Comparison of ENCODE assay signal across 8 cellular contexts in the genomic region with DNA sequence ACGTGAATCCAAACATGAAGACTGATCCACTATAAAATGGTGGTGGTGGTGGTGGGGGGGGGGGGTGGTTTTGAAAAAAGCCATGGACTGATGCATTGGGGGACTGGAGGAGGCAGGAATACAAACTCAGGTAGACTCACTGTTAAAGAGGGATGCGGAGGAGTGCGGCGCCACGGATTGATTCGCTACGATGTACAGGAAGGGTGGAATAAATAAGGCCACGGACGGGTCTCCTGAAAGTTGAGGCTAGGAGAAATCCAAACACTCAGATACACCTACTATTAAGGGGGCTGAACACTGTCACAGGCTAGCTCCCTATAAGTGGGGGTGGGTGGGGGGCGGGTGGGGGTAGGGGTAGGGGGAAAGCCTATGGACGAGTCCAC. TPM values are rescaled to one million over a fixed set of nuclear protein-coding genes. Genes with fewer than 3 reads are reported as not detected.
DNase-seq lines count a peak whose midpoint lies in the region; TF ChIP-seq lines count a peak whose summit lies in the region.

No MANE protein-coding gene starts in this region.

- no peaks in the 10 kb centered on the region for H3K4me1 ChIP-seq in A673 (ENCODE audit: insufficient read depth, low read length, poor library complexity, severe bottlenecking)
- no peaks in the 10 kb centered on the region for H3K4me1 ChIP-seq in mucosa of stomach (ENCODE audit: control insufficient read depth, insufficient read depth, low read length)

- H3K36me3 ChIP-seq in A673 (ENCODE audit: insufficient read depth, low read length, poor library complexity, severe bottlenecking) (peaks cover 5% of the 10 kb centered on the region), mucosa of stomach (ENCODE audit: control insufficient read depth, insufficient read depth, low read length) (no peaks in the 10 kb centered on the region)

- H3K36me3 Mint-ChIP-seq in MCF 10A (ENCODE audit: insufficient read depth, unreplicated experiment) = peaks cover 3% of the 10 kb centered on the region

- no peaks in the 10 kb centered on the region for H3K27me3 Mint-ChIP-seq in MCF 10A (ENCODE audit: insufficient read depth, unreplicated experiment)

- peaks cover 17% of the 10 kb centered on the region for H3K4me1 Mint-ChIP-seq in MCF 10A (ENCODE audit: insufficient read depth, unreplicated experiment)

- no peaks in the 10 kb centered on the region for H3K9me3 Mint-ChIP-seq in MCF 10A (ENCODE audit: unreplicated experiment)

- H3K9me3 ChIP-seq in A673 (ENCODE audit: low read depth, low read length, poor library complexity, severe bottlenecking) (no peaks in the 10 kb centered on the region), mucosa of stomach (ENCODE audit: control insufficient read depth, low read length) (no peaks in the 10 kb centered on the region)

- BruUV-seq in A673 (replicated peaks; lab: Mats Ljungman, UMichigan) (no TSS peak), MCF 10A (replicated peaks; lab: Mats Ljungman, UMichigan) (no TSS peak)

- H3K27ac Mint-ChIP-seq in MCF 10A (ENCODE audit: low read depth, unreplicated experiment) = peak overlapping the region; percentile 62

- H3K27me3 ChIP-seq in A673 (replicated peaks; ENCODE audit: insufficient read depth, low read depth, low read length, poor library complexity) (no peaks in the 10 kb centered on the region), HL-60 (ENCODE audit: insufficient read depth, poor library complexity, severe bottlenecking) (no peaks in the 10 kb centered on the region), mucosa of stomach (ENCODE audit: control insufficient read depth, insufficient read depth, low read length) (no peaks in the 10 kb centered on the region)

- TF ChIP-seq CTCF in A673 (conservative IDR thresholded peaks at IDR 0.05; ENCODE audit: low read depth, low read length) = no peak
- no peak for TF ChIP-seq CTCF in HL-60 (IDR thresholded peaks at IDR 0.05; ENCODE audit: insufficient read depth, low read length)
- no peak for TF ChIP-seq CTCF in MCF 10A (IDR thresholded peaks at IDR 0.05; ENCODE audit: unreplicated experiment)

- POLR2A ChIA-PET in A673 (lab: Charles Lee; ENCODE audit: low non-redundant PET) (interaction anchor here (0.6 to 0.7 kb wide), 2 partner anchors 178 to 769 kb away, joined by 4 to 12 read pairs; no protein-coding TSS in a partner anchor), MCF 10A (lab: Yijun Ruan, JAX) (interaction anchor here (0.5 to 2.0 kb wide), 6 partner anchors 12 to 220 kb away, joined by 3 to 9 read pairs (median 5); a partner anchor contains a TSS)

- H3K27ac ChIP-seq in A673 (ENCODE audit: low read depth, low read length, poor library complexity, severe bottlenecking) = no peak overlapping the region
- no peak overlapping the region; the same call in 1 of the 2 replicates for H3K27ac ChIP-seq in HL-60 (replicated peaks)

- peak overlapping the region; percentile 15 for H3K9ac ChIP-seq in mucosa of stomach (ENCODE audit: low read length)

- CTCF ChIA-PET in A673 (lab: Charles Lee) = no interaction called here
- CTCF ChIA-PET in MCF 10A (lab: Yijun Ruan, JAX) = no interaction called here

- peak overlapping the region; percentile 77 for H3K4me3 Mint-ChIP-seq in MCF 10A (ENCODE audit: unreplicated experiment)

- intact Hi-C loops in A673 (cut with micrococcal nuclease; ENCODE audit: unreplicated experiment) = loop anchor here (10.0 kb wide), 1 partner anchor 185 kb away; a partner anchor contains a TSS
- intact Hi-C loops in MCF 10A (cut with micrococcal nuclease) = loop anchor here (2.0 kb wide), 1 partner anchor 101 kb away; no protein-coding TSS in a partner anchor

- DNase-seq in A673 (ENCODE audit: low spot score) (no peak), HL-60 (ENCODE audit: low read depth in 1 of 2, low spot score in 1 of 2) (no peak), MCF 10A (ENCODE audit: unreplicated experiment) (no peak), mesenteric fat pad (ENCODE audit: low spot score) (no peak), NCI-H510A (lab: John Stamatoyannopoulos, UW) (no peak), iPS-NIHi11 (ENCODE audit: low spot score) (no peak), OCI-M2 (lab: John Stamatoyannopoulos, UW; ENCODE audit: unreplicated experiment) (no peak)

- peak overlapping the region; percentile 74 for H3K4me3 ChIP-seq in A673 (ENCODE audit: low read depth, low read length, poor library complexity, severe bottlenecking)
- peak overlapping the region; percentile 52 for H3K4me3 ChIP-seq in HL-60 (replicated peaks; ENCODE audit: insufficient read depth, low read length)
- no peak overlapping the region for H3K4me3 ChIP-seq in mucosa of stomach (ENCODE audit: low read length)

RNA-seq across cellular contexts. Expression of a gene that starts 0.6 kb away (rescaled TPM):
- total RNA-seq in A673 (2021) (47.6 and 49.7 TPM in 2 replicates), MCF 10A (2022) (48.8 and 51.7 TPM in 2 replicates), mesenteric fat pad (40.3 TPM)

RNA-seq across cellular contexts. Expression of a gene that starts 9.2 kb away (rescaled TPM):
- total RNA-seq in A673 (2021) = 88.1 and 110 TPM in 2 replicates
- 112 and 140 TPM in 2 replicates for total RNA-seq in MCF 10A (2022)
- total RNA-seq in mesenteric fat pad = 81.7 TPM

RNA-seq across cellular contexts. Expression of a gene that starts 20.0 kb away (rescaled TPM):
- total RNA-seq in A673 (2021) (1.9 and 2.3 TPM in 2 replicates), MCF 10A (2022) (0.56 and 0.71 TPM in 2 replicates), mesenteric fat pad (11.8 TPM)

RNA-seq across cellular contexts. Expression of a gene that starts 30.1 kb away (rescaled TPM):
- total RNA-seq in A673 (2021) (8.1 and 9.2 TPM in 2 replicates), MCF 10A (2022) (0.27 and 0.49 TPM in 2 replicates), mesenteric fat pad (not detected)
